1 cellular context compared by ENCODE assay signal in the genomic region with DNA sequence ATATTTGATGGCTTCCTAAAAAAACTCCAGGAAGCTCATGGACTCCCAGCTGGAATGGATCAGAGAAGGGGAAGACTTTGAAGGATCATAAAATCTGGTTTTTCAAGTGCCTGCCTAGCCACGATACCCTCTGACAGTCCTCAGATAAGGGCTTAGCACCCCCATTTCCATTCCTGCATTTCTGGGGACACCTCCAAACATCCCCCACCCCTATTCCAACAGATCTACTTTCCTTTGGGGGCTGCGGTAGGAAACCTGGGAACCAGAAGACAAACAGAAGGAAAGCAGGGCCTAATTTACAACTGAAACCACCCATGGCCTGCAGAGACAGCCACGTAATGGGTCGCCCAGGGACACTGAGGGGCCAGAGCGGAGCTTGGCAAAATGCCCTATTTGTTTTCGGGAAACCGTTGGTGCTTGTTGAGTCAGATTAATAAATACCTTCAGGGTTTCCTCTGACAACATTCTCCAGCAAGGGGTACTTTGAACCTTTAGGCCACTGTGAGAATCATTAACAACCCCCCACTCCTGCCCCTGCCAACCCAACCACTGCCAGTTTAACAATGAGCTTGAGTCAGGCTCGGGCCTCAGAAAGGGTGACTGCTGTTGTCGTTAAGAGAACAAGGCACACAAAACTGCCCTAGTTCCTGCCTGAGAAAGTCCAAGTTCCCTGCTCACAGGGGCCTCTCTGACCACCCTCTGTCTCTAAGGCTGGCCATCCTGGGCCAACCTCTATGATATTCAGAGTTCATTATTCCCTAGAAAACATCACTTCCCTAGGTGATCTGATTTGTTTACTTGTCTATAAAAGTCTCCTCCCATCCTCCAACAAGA.
TF ChIP-seq lines count a peak whose summit lies in the region.

No MANE protein-coding gene starts in this region.

TF ChIP-seq in GM12878, 131 proteins besides CTCF, POLR2A, EP300 and RAD21:
- TF ChIP-seq MEF2B (IDR thresholded peaks at IDR 0.05; ENCODE audit: partially characterized antibody, poor library complexity, severe bottlenecking): no peak
- TF ChIP-seq EED (IDR thresholded peaks at IDR 0.05; ENCODE audit: low read depth): no peak
- TF ChIP-seq ZNF622 (IDR thresholded peaks at IDR 0.05): no peak
- TF ChIP-seq RUNX3 (IDR thresholded peaks at IDR 0.05; ENCODE audit: low read length): no peak
- no peak for TF ChIP-seq BMI1 (IDR thresholded peaks at IDR 0.05; ENCODE audit: borderline replicate concordance)
- no peak for TF ChIP-seq JUNB (IDR thresholded peaks at IDR 0.05)
